In the genomic region with DNA sequence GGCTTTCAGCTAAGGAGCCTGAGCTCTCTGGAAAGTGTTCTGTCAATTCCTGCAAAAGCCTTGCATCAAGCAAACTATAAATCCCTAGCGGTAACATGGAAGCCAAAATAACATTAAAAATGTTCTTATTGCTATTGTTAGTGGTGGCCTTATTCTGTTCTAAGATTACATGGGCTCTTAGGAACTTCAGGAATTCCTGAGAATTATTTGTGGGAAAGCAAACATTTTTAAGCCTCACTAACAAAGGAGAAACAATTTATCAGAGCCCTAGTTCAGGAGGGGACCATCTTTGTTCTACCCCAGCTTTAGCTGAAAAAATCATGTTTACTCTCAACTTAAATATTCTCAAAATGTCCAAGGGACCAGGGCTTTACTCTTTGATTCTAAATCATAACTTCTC, we compare ENCODE assay signal across 1 cellular context.
TF ChIP-seq lines count a peak whose summit lies in the region.

No MANE protein-coding gene starts in this region.

TF ChIP-seq in K562, 482 proteins besides CTCF, POLR2A, EP300 and RAD21 (continued from another document):
- TF ChIP-seq, protein P1, sequence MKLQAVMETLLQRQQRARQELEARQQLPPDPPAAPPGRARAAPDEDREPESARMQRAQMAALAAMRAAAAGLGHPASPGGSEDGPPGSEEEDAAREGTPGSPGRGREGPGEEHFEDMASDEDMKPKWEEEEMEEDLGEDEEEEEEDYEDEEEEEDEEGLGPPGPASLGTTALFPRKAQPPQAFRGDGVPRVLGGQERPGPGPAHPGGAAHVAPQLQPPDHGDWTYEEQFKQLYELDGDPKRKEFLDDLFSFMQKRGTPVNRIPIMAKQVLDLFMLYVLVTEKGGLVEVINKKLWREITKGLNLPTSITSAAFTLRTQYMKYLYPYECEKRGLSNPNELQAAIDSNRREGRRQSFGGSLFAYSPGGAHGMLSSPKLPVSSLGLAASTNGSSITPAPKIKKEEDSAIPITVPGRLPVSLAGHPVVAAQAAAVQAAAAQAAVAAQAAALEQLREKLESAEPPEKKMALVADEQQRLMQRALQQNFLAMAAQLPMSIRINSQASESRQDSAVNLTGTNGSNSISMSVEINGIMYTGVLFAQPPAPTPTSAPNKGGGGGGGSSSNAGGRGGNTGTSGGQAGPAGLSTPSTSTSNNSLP (IDR thresholded peaks at IDR 0.05; ENCODE audit: borderline replicate concordance, low read depth, low read length), result no peak
- TF ChIP-seq ZNF695 (CRISPR knock-in tag; IDR thresholded peaks at IDR 0.05) (no peak), POLR2H (tag; IDR thresholded peaks at IDR 0.05; ENCODE audit: low read depth) (no peak), FOXP4 (CRISPR knock-in tag; IDR thresholded peaks at IDR 0.05; ENCODE audit: borderline replicate concordance) (no peak), CBFA2T3 (IDR thresholded peaks at IDR 0.05) (no peak), XRCC5 (IDR thresholded peaks at IDR 0.05; ENCODE audit: low read depth, low read length) (no peak), MEF2A (IDR thresholded peaks at IDR 0.05; ENCODE audit: control insufficient read depth, low read depth, low read length) (no peak), EHMT2 (IDR thresholded peaks at IDR 0.05) (no peak), ETV6 (IDR thresholded peaks at IDR 0.05; ENCODE audit: borderline replicate concordance in 1 of 2, low read depth in 2 of 2, low read length in 1 of 2) (no peak), ETV6 (CRISPR knock-in tag; IDR thresholded peaks at IDR 0.05; ENCODE audit: borderline replicate concordance) (no peak), HNRNPH1 (optimal IDR thresholded peaks at IDR 0.05; ENCODE audit: low read depth, low read length) (no peak), NBN (IDR thresholded peaks at IDR 0.05; ENCODE audit: low read depth) (no peak), HMGXB4 (CRISPR knock-in tag; IDR thresholded peaks at IDR 0.05) (no peak), ILK (tag; IDR thresholded peaks at IDR 0.05; ENCODE audit: borderline replicate concordance, low read depth) (no peak), CBX2 (IDR thresholded peaks at IDR 0.05; ENCODE audit: insufficient read depth, low read length, poor library complexity, severe bottlenecking) (no peak), XRCC3 (IDR thresholded peaks at IDR 0.05) (no peak), BRCA1 (IDR thresholded peaks at IDR 0.05) (no peak), BRCA1 (CRISPR knock-in tag; IDR thresholded peaks at IDR 0.05) (no peak)
- TF ChIP-seq, protein P2, sequence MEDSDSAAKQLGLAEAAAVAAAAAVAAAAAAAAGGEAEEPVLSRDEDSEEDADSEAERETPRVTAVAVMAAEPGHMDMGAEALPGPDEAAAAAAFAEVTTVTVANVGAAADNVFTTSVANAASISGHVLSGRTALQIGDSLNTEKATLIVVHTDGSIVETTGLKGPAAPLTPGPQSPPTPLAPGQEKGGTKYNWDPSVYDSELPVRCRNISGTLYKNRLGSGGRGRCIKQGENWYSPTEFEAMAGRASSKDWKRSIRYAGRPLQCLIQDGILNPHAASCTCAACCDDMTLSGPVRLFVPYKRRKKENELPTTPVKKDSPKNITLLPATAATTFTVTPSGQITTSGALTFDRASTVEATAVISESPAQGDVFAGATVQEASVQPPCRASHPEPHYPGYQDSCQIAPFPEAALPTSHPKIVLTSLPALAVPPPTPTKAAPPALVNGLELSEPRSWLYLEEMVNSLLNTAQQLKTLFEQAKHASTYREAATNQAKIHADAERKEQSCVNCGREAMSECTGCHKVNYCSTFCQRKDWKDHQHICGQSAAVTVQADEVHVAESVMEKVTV (CRISPR knock-in tag; IDR thresholded peaks at IDR 0.05), result no peak
- TF ChIP-seq, protein P3, sequence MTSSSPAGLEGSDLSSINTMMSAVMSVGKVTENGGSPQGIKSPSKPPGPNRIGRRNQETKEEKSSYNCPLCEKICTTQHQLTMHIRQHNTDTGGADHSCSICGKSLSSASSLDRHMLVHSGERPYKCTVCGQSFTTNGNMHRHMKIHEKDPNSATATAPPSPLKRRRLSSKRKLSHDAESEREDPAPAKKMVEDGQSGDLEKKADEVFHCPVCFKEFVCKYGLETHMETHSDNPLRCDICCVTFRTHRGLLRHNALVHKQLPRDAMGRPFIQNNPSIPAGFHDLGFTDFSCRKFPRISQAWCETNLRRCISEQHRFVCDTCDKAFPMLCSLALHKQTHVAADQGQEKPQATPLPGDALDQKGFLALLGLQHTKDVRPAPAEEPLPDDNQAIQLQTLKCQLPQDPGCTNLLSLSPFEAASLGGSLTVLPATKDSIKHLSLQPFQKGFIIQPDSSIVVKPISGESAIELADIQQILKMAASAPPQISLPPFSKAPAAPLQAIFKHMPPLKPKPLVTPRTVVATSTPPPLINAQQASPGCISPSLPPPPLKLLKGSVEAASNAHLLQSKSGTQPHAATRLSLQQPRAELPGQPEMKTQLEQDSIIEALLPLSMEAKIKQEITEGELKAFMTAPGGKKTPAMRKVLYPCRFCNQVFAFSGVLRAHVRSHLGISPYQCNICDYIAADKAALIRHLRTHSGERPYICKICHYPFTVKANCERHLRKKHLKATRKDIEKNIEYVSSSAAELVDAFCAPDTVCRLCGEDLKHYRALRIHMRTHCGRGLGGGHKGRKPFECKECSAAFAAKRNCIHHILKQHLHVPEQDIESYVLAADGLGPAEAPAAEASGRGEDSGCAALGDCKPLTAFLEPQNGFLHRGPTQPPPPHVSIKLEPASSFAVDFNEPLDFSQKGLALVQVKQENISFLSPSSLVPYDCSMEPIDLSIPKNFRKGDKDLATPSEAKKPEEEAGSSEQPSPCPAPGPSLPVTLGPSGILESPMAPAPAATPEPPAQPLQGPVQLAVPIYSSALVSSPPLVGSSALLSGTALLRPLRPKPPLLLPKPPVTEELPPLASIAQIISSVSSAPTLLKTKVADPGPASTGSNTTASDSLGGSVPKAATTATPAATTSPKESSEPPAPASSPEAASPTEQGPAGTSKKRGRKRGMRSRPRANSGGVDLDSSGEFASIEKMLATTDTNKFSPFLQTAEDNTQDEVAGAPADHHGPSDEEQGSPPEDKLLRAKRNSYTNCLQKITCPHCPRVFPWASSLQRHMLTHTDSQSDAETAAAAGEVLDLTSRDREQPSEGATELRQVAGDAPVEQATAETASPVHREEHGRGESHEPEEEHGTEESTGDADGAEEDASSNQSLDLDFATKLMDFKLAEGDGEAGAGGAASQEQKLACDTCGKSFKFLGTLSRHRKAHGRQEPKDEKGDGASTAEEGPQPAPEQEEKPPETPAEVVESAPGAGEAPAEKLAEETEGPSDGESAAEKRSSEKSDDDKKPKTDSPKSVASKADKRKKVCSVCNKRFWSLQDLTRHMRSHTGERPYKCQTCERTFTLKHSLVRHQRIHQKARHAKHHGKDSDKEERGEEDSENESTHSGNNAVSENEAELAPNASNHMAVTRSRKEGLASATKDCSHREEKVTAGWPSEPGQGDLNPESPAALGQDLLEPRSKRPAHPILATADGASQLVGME (CRISPR knock-in tag; IDR thresholded peaks at IDR 0.05), result no peak
- TF ChIP-seq, protein P4, sequence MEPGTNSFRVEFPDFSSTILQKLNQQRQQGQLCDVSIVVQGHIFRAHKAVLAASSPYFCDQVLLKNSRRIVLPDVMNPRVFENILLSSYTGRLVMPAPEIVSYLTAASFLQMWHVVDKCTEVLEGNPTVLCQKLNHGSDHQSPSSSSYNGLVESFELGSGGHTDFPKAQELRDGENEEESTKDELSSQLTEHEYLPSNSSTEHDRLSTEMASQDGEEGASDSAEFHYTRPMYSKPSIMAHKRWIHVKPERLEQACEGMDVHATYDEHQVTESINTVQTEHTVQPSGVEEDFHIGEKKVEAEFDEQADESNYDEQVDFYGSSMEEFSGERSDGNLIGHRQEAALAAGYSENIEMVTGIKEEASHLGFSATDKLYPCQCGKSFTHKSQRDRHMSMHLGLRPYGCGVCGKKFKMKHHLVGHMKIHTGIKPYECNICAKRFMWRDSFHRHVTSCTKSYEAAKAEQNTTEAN (CRISPR knock-in tag; IDR thresholded peaks at IDR 0.05), result no peak
